ENCODE assay signal across 29 cellular contexts in genomic region chrX:39818750-39819149, GRCh38.
"Had no signal": no experiment of that assay in that cellular context is flagged by ENCODE, and none has a peak within 500 bp of the region (broad histone marks: within the 10 kb centered on the region; RNA-seq: fewer than 3 reads in every experiment).

No MANE protein-coding gene starts in this region.

- H3K36me3 ChIP-seq: esophagus muscularis mucosa, heart left ventricle, left lung, lower lobe of right lung, pancreas, prostate gland, sigmoid colon, thoracic aorta, uterus had no signal

- H3K4me3 ChIP-seq: esophagus muscularis mucosa, heart left ventricle, left lung, lower lobe of right lung, mucosa of descending colon, pancreas, prostate gland, sigmoid colon, thoracic aorta, uterus had no signal

- H3K4me1 ChIP-seq: foreskin keratinocyte, prostate gland, uterus had no signal

- DNase-seq: activated CD4-positive, alpha-beta memory T cell treated with anti-CD3 and anti-CD28 coated beads, Interleukin-2, amount 10 ng/mL, durations not matched to agents 7 days and 5 days; activated CD4-positive, alpha-beta T cell treated with anti-CD3 and anti-CD28 coated beads for 1 hour; activated CD4-positive, alpha-beta T cell treated with anti-CD3 and anti-CD28 coated beads, Interleukin-2, amount 10 ng/mL, durations not matched to agents 7 days and 5 days; activated CD8-positive, alpha-beta memory T cell treated with anti-CD3 and anti-CD28 coated beads, Interleukin-2, amount 50 U/mL, for 48 hours; activated gamma-delta T cell; activated naive CD4-positive, alpha-beta T cell treated with anti-CD3 and anti-CD28 coated beads, Interleukin-2, amount 50 U/mL, for 16 hours; activated T-cell treated with anti-CD3 and anti-CD28 coated beads, Interleukin-2, amount 50 U/mL, for 24 hours; amniotic stem cell; central memory CD4-positive, alpha-beta T cell; dermis blood vessel endothelial cell; effector CD4-positive, alpha-beta T cell; foreskin keratinocyte; heart left ventricle; hypothalamus; immature natural killer cell; left lung; lower lobe of right lung; mucosa of descending colon; pancreas; retina; sigmoid colon; stimulated activated CD4-positive, alpha-beta T cell treated with anti-CD3 and anti-CD28 coated beads, Interleukin-4, amount 100 ng/mL, for 24 hours; T-helper 9 cell; uterus had no signal

- H3K27ac ChIP-seq: esophagus muscularis mucosa, foreskin keratinocyte, heart left ventricle, left lung, lower lobe of right lung, pancreas, prostate gland, sigmoid colon had no signal

- H3K27me3 ChIP-seq: foreskin keratinocyte, uterus had no signal

- H3K9me3 ChIP-seq: left lung, lower lobe of right lung, mucosa of descending colon, pancreas, prostate gland, thoracic aorta, uterus had no signal

- ATAC-seq: foreskin keratinocyte; heart left ventricle; left lung; lower lobe of right lung; mucosa of descending colon; natural killer cell treated with Interleukin-12 subunit alpha and Interleukin-12 subunit beta and Interleukin-15 and Interleukin-18, amount 100 ng/mL, for 72 hours; pancreas; stimulated activated effector memory CD8-positive, alpha-beta T cell treated with anti-CD3 and anti-CD28 coated beads, Interleukin-12 subunit alpha, Interleukin-12 subunit beta, amount 100 ng/mL, for 72 hours had no signal
